In the genomic region with DNA sequence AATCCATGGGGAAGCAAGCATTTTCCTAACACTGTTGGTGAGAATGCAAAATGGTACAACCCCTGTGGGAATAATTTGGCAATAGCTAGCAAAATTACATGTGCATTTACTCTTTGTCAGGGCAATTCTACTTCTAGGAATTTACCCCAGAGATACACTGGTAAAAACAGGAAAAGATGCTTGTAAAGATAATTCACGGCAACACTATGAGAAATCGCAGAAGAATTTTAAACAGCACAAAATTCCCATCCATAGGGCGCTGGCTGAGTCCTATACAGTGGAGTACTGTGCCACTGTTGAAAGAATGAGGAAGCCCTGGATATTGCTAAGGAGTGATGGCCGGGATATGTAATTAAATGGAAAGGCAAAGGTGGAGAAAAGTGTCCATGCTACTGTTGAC, we compare ENCODE assay signal across 18 cellular contexts.
DNase-seq lines count a peak whose midpoint lies in the region; ATAC-seq and TF ChIP-seq lines count a peak whose summit lies in the region.
"Had no signal": no experiment of that assay in that cellular context is flagged by ENCODE, and none has a peak within 500 bp of the region (broad histone marks: within the 10 kb centered on the region; RNA-seq: fewer than 3 reads in every experiment).

No MANE protein-coding gene starts in this region.

- H2BK15ac ChIP-seq in mesenchymal stem cell (ENCODE audit: low read depth, poor library complexity, severe bottlenecking), result no peak overlapping the region

- H3K4me1 Mint-ChIP-seq in activated T-helper 17 cell treated with anti-CD3 and anti-CD28 coated beads, Interleukin-2, amount 50 U/mL, for 72 hours, result peaks cover 38% of the 10 kb centered on the region

- H3K36me3 Mint-ChIP-seq in activated T-helper 17 cell treated with anti-CD3 and anti-CD28 coated beads, Interleukin-2, amount 50 U/mL, for 72 hours (ENCODE audit: low read depth), result peaks cover 30% of the 10 kb centered on the region

- H3K27me3 ChIP-seq in ACC112 (ENCODE audit: insufficient read depth, low read length), result no peaks in the 10 kb centered on the region
- no peaks in the 10 kb centered on the region for H3K27me3 ChIP-seq in mesenchymal stem cell (ENCODE audit: control insufficient read depth in 1 of 2, insufficient read depth in 1 of 2, low read length in 2 of 2)
- H3K27me3 ChIP-seq in upper lobe of right lung, result no peaks in the 10 kb centered on the region

- H3K9me3 ChIP-seq in mesenchymal stem cell (ENCODE audit: control insufficient read depth, low read length), result peaks cover 13% of the 10 kb centered on the region
- no peaks in the 10 kb centered on the region for H3K9me3 ChIP-seq in upper lobe of right lung

- H2AFZ ChIP-seq in ACC112 (ENCODE audit: low read length, unreplicated experiment) (no peak overlapping the region), mesenchymal stem cell (ENCODE audit: low read depth, low read length) (no peak overlapping the region)

- DNase-seq in ELR (ENCODE audit: low read depth) (peak; percentile 82), mesenchymal stem cell (peak; percentile 76), upper lobe of right lung (no peak), cerebellar nuclear complex (lab: John Stamatoyannopoulos, UW) (no peak), DMS153 (lab: John Stamatoyannopoulos, UW) (no peak)
- DNase-seq: activated CD4-positive, alpha-beta memory T cell treated with anti-CD3 and anti-CD28 coated beads, Interleukin-2, amount 10 ng/mL, durations not matched to agents 7 days and 5 days; activated effector memory CD4-positive, alpha-beta T cell treated with anti-CD3 and anti-CD28 coated beads, Interleukin-2, amount 50 U/mL, for 16 hours; NCI-H1092; NCI-H524; RPMI8226; stimulated activated CD4-positive, alpha-beta T cell treated with anti-CD3 and anti-CD28 coated beads, Interleukin-4, amount 100 ng/mL, for 1 hour; stimulated activated naive CD4-positive, alpha-beta T cell treated with Interleukin-2 at 50 U/mL for 16 hours had no signal

- no peak overlapping the region for H2BK5ac ChIP-seq in mesenchymal stem cell (ENCODE audit: low read depth, low read length, poor library complexity, severe bottlenecking)

- 11% methylated on average over 3 of the region's 4 CpGs for WGBS in mesenchymal stem cell

- no peak overlapping the region for H3K23ac ChIP-seq in mesenchymal stem cell (ENCODE audit: low read length in 2 of 2)

- no peak for TF ChIP-seq CTCF in upper lobe of right lung (IDR thresholded peaks at IDR 0.05)

- H2BK120ac ChIP-seq in mesenchymal stem cell (ENCODE audit: low read depth, low read length), result no peak overlapping the region

- H2AK5ac ChIP-seq in mesenchymal stem cell (ENCODE audit: low read length, severe bottlenecking), result no peak overlapping the region

- no peaks in the 10 kb centered on the region for H3K79me2 ChIP-seq in ACC112 (ENCODE audit: control insufficient read depth, insufficient read depth, low read length, unreplicated experiment)

- H3K4me2 ChIP-seq in mesenchymal stem cell (ENCODE audit: low read length, poor library complexity, severe bottlenecking), result no peak overlapping the region

- no peak overlapping the region for H2BK12ac ChIP-seq in mesenchymal stem cell (ENCODE audit: low read length in 2 of 2)

- H3K27ac ChIP-seq in ACC112 (ENCODE audit: low read depth, low read length) (peak overlapping the region; percentile 42; the same call in 1 of the 2 replicates), mesenchymal stem cell (ENCODE audit: low read length, poor library complexity, severe bottlenecking) (no peak overlapping the region), upper lobe of right lung (no peak overlapping the region)
- H3K27ac ChIP-seq: epithelial cell of prostate had no signal

- H3K9me3 Mint-ChIP-seq in activated T-helper 17 cell treated with anti-CD3 and anti-CD28 coated beads, Interleukin-2, amount 50 U/mL, for 72 hours, result no peaks in the 10 kb centered on the region
- H3K9me3 Mint-ChIP-seq: central memory CD8-positive, alpha-beta T cell had no signal

- H3K4ac ChIP-seq in mesenchymal stem cell (ENCODE audit: low read depth in 1 of 2, low read length in 2 of 2), result no peak overlapping the region

- ATAC-seq in activated T-helper 17 cell treated with anti-CD3 and anti-CD28 coated beads, Interleukin-2, amount 50 U/mL, for 72 hours (replicated peaks), result no peak
- ATAC-seq in upper lobe of right lung (no peak), HG02610 (IDR thresholded peaks at IDR 0.05; ENCODE audit: unreplicated experiment) (no peak)

- peaks cover 22% of the 10 kb centered on the region for H3K79me1 ChIP-seq in mesenchymal stem cell (replicated peaks; ENCODE audit: low read length, poor library complexity, severe bottlenecking)

- H4K8ac ChIP-seq in mesenchymal stem cell (ENCODE audit: low read length), result no peak overlapping the region

- no peak overlapping the region for H3K18ac ChIP-seq in mesenchymal stem cell (ENCODE audit: low read depth in 1 of 2, low read length in 2 of 2)

- H3K4me1 ChIP-seq in ACC112 (ENCODE audit: control insufficient read depth, insufficient read depth, low read length, unreplicated experiment) (peaks cover 25% of the 10 kb centered on the region), mesenchymal stem cell (ENCODE audit: control insufficient read depth, insufficient read depth, low read depth, low read length) (no peaks in the 10 kb centered on the region), upper lobe of right lung (no peaks in the 10 kb centered on the region)

- H3K27me3 Mint-ChIP-seq in activated T-helper 17 cell treated with anti-CD3 and anti-CD28 coated beads, Interleukin-2, amount 50 U/mL, for 72 hours, result no peaks in the 10 kb centered on the region
- H3K27me3 Mint-ChIP-seq: activated CD4-positive, alpha-beta memory T cell treated with anti-CD3 and anti-CD28 coated beads, Interleukin-2, amount 10 ng/mL, durations not matched to agents 7 days and 5 days; central memory CD8-positive, alpha-beta T cell had no signal

- no peak overlapping the region for H3K27ac Mint-ChIP-seq in activated T-helper 17 cell treated with anti-CD3 and anti-CD28 coated beads, Interleukin-2, amount 50 U/mL, for 72 hours
- H3K27ac Mint-ChIP-seq: activated CD4-positive, alpha-beta memory T cell treated with anti-CD3 and anti-CD28 coated beads, Interleukin-2, amount 10 ng/mL, durations not matched to agents 7 days and 5 days had no signal

- intact Hi-C loops in upper lobe of right lung (cut with DNase I), result no loop called here

- no peak overlapping the region for H3K9ac ChIP-seq in mesenchymal stem cell (ENCODE audit: low read length)

- H3K4me3 Mint-ChIP-seq in activated T-helper 17 cell treated with anti-CD3 and anti-CD28 coated beads, Interleukin-2, amount 50 U/mL, for 72 hours, result peak overlapping the region; percentile 2
- H3K4me3 Mint-ChIP-seq: activated CD4-positive, alpha-beta memory T cell treated with anti-CD3 and anti-CD28 coated beads, Interleukin-2, amount 10 ng/mL, durations not matched to agents 7 days and 5 days; CD14-positive monocyte; central memory CD8-positive, alpha-beta T cell had no signal

- peaks cover 16% of the 10 kb centered on the region for H3K36me3 ChIP-seq in ACC112 (ENCODE audit: insufficient read depth, low read length)
- peaks cover 4 to 7% of the 10 kb centered on the region in 2 experiments for H3K36me3 ChIP-seq in mesenchymal stem cell (ENCODE audit: control insufficient read depth in 1 of 2, insufficient read depth in 2 of 2, low read depth in 1 of 2, low read length in 2 of 2)
- no peaks in the 10 kb centered on the region for H3K36me3 ChIP-seq in upper lobe of right lung

- no peak overlapping the region for H3K14ac ChIP-seq in mesenchymal stem cell (ENCODE audit: low read length in 2 of 2)

- no peak overlapping the region for H4K91ac ChIP-seq in mesenchymal stem cell (ENCODE audit: low read length)

- H3K4me3 ChIP-seq in ACC112 (ENCODE audit: low read depth, low read length) (no peak overlapping the region), mesenchymal stem cell (ENCODE audit: insufficient read depth in 1 of 2, low read depth in 1 of 2, low read length in 2 of 2) (no peak overlapping the region), upper lobe of right lung (no peak overlapping the region)

Comparison
In these comparisons a context has a peak if more than half of its experiments do, and no peak if none do; other contexts are left out.
1. DNase-seq: peak in ELR (single experiment) and mesenchymal stem cell (single experiment); none in upper lobe of right lung (single experiment), cerebellar nuclear complex (0 of 2) and DMS153 (single experiment).